In the genomic region with DNA sequence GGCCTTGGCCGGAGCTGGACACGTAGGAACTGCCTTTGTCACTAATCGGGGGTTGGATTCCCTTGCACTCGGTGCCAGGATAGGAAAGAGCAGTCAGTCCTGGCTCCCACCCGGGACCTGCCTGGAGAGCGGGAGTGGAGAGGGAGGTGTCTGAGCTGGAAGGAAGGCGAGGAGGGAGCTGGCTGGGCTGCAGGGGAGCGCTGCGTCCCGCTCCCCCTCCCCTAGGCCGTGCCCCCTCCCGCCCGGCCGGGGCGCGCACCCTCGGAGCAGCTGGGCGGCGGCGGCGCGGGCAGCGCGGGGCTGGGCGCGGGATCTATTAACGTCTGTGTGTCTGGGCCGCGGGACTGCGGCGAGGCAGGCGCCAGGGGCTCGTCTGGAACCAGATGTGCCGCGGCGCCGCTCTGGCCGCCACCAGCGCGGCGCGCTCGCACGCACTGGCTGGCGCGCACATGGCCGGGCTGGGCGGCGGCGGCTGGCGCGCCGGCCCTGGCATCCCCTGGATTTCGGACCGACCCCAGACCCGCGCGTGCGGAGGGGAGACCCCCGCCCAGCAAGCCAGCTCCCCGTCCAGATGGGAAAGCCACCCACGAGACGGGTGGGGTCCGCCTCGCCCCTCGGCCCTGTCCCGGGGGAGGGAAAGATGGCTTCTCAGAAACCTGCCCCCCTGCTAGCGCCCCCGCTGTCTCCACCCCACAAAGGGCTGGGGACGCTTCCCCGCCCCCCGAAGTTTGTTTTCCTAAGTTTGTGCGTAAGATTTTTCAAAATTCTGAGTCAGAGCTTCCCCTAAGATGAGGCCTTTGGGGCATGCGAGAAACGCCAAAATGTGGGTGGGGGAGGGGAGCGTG, we compare ENCODE assay signal across 8 cellular contexts. TPM values are rescaled to one million over a fixed set of nuclear protein-coding genes. Genes with fewer than 3 reads are reported as not detected.
DNase-seq lines count a peak whose midpoint lies in the region; ATAC-seq, FAIRE-seq and TF ChIP-seq lines count a peak whose summit lies in the region.

No MANE protein-coding gene starts in this region.

- no peak overlapping the region for H3K9ac ChIP-seq in subcutaneous abdominal adipose tissue (ENCODE audit: low read length in 5 of 5)

- CTCF ChIA-PET in WTC11 (lab: Charles Lee): interaction anchor here (0.8 to 3.9 kb wide), 11 partner anchors 10 to 557 kb away, joined by 3 to 26 read pairs (median 6); a partner anchor contains a TSS

- H3K27ac Mint-ChIP-seq in WTC11: no peak overlapping the region

- H3K4me3 Mint-ChIP-seq in WTC11: peak overlapping the region; percentile 91

- H3K27me3 Mint-ChIP-seq in WTC11 (ENCODE audit: low read depth): peaks cover 13% of the 10 kb centered on the region

- H3K36me3 Mint-ChIP-seq in WTC11: no peaks in the 10 kb centered on the region

- FAIRE-seq in HTR-8/SVneo (lab: Jason Lieb, UNC): no peak

- ATAC-seq in WTC11 (peak; percentile 68), HG03571 (IDR thresholded peaks at IDR 0.05; ENCODE audit: unreplicated experiment) (no peak), GM21717 (IDR thresholded peaks at IDR 0.05; ENCODE audit: unreplicated experiment) (no peak)

- peaks cover 3% of the 10 kb centered on the region for H3K9me3 Mint-ChIP-seq in WTC11

- H3K4me1 Mint-ChIP-seq in WTC11: peaks cover 10% of the 10 kb centered on the region

- TF ChIP-seq CTCF in WTC11 (IDR thresholded peaks at IDR 0.05): no peak

- H3K4me1 ChIP-seq in ectodermal cell (ENCODE audit: control insufficient read depth, insufficient read depth, low read length) (peaks cover 4% of the 10 kb centered on the region), subcutaneous abdominal adipose tissue (ENCODE audit: control insufficient read depth in 5 of 5, insufficient read depth in 5 of 5, low read length in 5 of 5) (peaks cover under 1 to 13% (median 8%) of the 10 kb centered on the region in 5 donors)

- H3K36me3 ChIP-seq in ectodermal cell (ENCODE audit: control insufficient read depth, insufficient read depth, low read length) (no peaks in the 10 kb centered on the region), subcutaneous abdominal adipose tissue (ENCODE audit: control insufficient read depth in 5 of 5, insufficient read depth in 5 of 5, low read length in 5 of 5) (no peaks in the 10 kb centered on the region)

- POLR2A ChIA-PET in WTC11 (lab: Charles Lee): no interaction called here

- H3K4me3 ChIP-seq in ectodermal cell (ENCODE audit: insufficient read depth, low read depth, low read length): peak overlapping the region; percentile 32
- H3K4me3 ChIP-seq in subcutaneous abdominal adipose tissue (ENCODE audit: low read depth in 1 of 5, low read length in 5 of 5): peak overlapping the region in 4 of 5 donors; percentile 22 to 36 (median 26)

- WGBS in ectodermal cell, 2 experiments: 2% methylated on average over 75 to 76 of the region's 76 CpGs

- no peak overlapping the region for H3K27ac ChIP-seq in ectodermal cell (ENCODE audit: insufficient read depth, low read depth, low read length, poor library complexity, severe bottlenecking)
- H3K27ac ChIP-seq in subcutaneous abdominal adipose tissue (ENCODE audit: low read depth, low read length): no peak overlapping the region

- H3K9me3 ChIP-seq in ectodermal cell (ENCODE audit: control insufficient read depth, low read length) (no peaks in the 10 kb centered on the region), subcutaneous abdominal adipose tissue (ENCODE audit: control insufficient read depth in 5 of 5, low read length in 5 of 5) (peaks cover 0 to under 1% (median 0%) of the 10 kb centered on the region in 5 donors)

- DNase-seq in HTR-8/SVneo (ENCODE audit: insufficient read length, low spot score) (peak; percentile 48), WTC11 (ENCODE audit: low spot score) (peak; percentile 44), myocyte (ENCODE audit: low read depth) (peak; percentile 44), kidney tubule cell (ENCODE audit: low spot score) (no peak)

- peaks cover 25% of the 10 kb centered on the region for H3K27me3 ChIP-seq in ectodermal cell (ENCODE audit: control insufficient read depth, insufficient read depth, low read length, poor library complexity, severe bottlenecking)
- peaks cover 20 to 40% (median 25%) of the 10 kb centered on the region in 5 donors for H3K27me3 ChIP-seq in subcutaneous abdominal adipose tissue (ENCODE audit: control insufficient read depth in 5 of 5, insufficient read depth in 4 of 5, low read length in 5 of 5)

TF ChIP-seq in WTC11, 78 proteins besides CTCF, POLR2A, EP300 and RAD21 (continues in another document):
- TF ChIP-seq JAZF1 (CRISPR knock-in tag; IDR thresholded peaks at IDR 0.05): no peak
- TF ChIP-seq, protein P1, sequence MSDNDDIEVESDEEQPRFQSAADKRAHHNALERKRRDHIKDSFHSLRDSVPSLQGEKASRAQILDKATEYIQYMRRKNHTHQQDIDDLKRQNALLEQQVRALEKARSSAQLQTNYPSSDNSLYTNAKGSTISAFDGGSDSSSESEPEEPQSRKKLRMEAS (CRISPR knock-in tag; IDR thresholded peaks at IDR 0.05): no peak
- TF ChIP-seq TEAD4 (CRISPR knock-in tag; IDR thresholded peaks at IDR 0.05): no peak
- TF ChIP-seq ZNF232 (CRISPR knock-in tag; IDR thresholded peaks at IDR 0.05): no peak
- TF ChIP-seq, protein P2, sequence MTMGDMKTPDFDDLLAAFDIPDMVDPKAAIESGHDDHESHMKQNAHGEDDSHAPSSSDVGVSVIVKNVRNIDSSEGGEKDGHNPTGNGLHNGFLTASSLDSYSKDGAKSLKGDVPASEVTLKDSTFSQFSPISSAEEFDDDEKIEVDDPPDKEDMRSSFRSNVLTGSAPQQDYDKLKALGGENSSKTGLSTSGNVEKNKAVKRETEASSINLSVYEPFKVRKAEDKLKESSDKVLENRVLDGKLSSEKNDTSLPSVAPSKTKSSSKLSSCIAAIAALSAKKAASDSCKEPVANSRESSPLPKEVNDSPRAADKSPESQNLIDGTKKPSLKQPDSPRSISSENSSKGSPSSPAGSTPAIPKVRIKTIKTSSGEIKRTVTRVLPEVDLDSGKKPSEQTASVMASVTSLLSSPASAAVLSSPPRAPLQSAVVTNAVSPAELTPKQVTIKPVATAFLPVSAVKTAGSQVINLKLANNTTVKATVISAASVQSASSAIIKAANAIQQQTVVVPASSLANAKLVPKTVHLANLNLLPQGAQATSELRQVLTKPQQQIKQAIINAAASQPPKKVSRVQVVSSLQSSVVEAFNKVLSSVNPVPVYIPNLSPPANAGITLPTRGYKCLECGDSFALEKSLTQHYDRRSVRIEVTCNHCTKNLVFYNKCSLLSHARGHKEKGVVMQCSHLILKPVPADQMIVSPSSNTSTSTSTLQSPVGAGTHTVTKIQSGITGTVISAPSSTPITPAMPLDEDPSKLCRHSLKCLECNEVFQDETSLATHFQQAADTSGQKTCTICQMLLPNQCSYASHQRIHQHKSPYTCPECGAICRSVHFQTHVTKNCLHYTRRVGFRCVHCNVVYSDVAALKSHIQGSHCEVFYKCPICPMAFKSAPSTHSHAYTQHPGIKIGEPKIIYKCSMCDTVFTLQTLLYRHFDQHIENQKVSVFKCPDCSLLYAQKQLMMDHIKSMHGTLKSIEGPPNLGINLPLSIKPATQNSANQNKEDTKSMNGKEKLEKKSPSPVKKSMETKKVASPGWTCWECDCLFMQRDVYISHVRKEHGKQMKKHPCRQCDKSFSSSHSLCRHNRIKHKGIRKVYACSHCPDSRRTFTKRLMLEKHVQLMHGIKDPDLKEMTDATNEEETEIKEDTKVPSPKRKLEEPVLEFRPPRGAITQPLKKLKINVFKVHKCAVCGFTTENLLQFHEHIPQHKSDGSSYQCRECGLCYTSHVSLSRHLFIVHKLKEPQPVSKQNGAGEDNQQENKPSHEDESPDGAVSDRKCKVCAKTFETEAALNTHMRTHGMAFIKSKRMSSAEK (CRISPR knock-in tag; IDR thresholded peaks at IDR 0.05; ENCODE audit: borderline replicate concordance): no peak
- TF ChIP-seq OVOL2 (CRISPR knock-in tag; IDR thresholded peaks at IDR 0.05; ENCODE audit: borderline replicate concordance): no peak
- TF ChIP-seq, protein P3, sequence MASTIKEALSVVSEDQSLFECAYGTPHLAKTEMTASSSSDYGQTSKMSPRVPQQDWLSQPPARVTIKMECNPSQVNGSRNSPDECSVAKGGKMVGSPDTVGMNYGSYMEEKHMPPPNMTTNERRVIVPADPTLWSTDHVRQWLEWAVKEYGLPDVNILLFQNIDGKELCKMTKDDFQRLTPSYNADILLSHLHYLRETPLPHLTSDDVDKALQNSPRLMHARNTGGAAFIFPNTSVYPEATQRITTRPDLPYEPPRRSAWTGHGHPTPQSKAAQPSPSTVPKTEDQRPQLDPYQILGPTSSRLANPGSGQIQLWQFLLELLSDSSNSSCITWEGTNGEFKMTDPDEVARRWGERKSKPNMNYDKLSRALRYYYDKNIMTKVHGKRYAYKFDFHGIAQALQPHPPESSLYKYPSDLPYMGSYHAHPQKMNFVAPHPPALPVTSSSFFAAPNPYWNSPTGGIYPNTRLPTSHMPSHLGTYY (CRISPR knock-in tag; IDR thresholded peaks at IDR 0.05): no peak
- TF ChIP-seq CREM (CRISPR knock-in tag; IDR thresholded peaks at IDR 0.05): peak; percentile 33; the same call in 1 of the 2 replicates
- peak; percentile 71; the same call in 1 of the 2 replicates for TF ChIP-seq KAT7 (CRISPR knock-in tag; IDR thresholded peaks at IDR 0.05; ENCODE audit: borderline replicate concordance)
- no peak for TF ChIP-seq GRHL2 (CRISPR knock-in tag; IDR thresholded peaks at IDR 0.05; ENCODE audit: insufficient replicate concordance, severe bottlenecking)
- TF ChIP-seq ZNF396 (CRISPR knock-in tag; IDR thresholded peaks at IDR 0.05; ENCODE audit: borderline replicate concordance): no peak

RNA-seq across cellular contexts. Expression of a gene that starts 31.9 kb away (rescaled TPM):
- total RNA-seq in WTC11 (2021): 6.9 to 10.7 TPM (median 8.2 TPM) in 3 replicates
- polyA plus RNA-seq in ectodermal cell (2013, experiment 1 of 4): 8.8 TPM
- 9.9 TPM for polyA plus RNA-seq in ectodermal cell (2013, experiment 2 of 4)
- 10.7 TPM for polyA plus RNA-seq in ectodermal cell (2013, experiment 3 of 4)
- 11.3 TPM for polyA plus RNA-seq in ectodermal cell (2013, experiment 4 of 4)
- not detected in 2 replicates for total RNA-seq in myocyte
- polyA plus RNA-seq in myocyte (2012): 0.13 TPM

RNA-seq across cellular contexts. Expression of a gene that starts 55.4 kb away (rescaled TPM):
- total RNA-seq in WTC11 (2021) (19.3 to 20.0 TPM (median 19.7 TPM) in 3 replicates), myocyte (14.3 and 17.4 TPM in 2 replicates)
- 20.0 TPM for polyA plus RNA-seq in ectodermal cell (2013, experiment 1 of 4)
- polyA plus RNA-seq in ectodermal cell (2013, experiment 2 of 4): 20.5 TPM
- 16.8 TPM for polyA plus RNA-seq in ectodermal cell (2013, experiment 3 of 4)
- 17.5 TPM for polyA plus RNA-seq in ectodermal cell (2013, experiment 4 of 4)
- 17.6 TPM for polyA plus RNA-seq in myocyte (2012)

RNA-seq across cellular contexts. Expression of a gene that starts 55.5 kb away (rescaled TPM):
- total RNA-seq in WTC11 (2021): 2.5 to 4.4 TPM (median 3.2 TPM) in 3 replicates
- polyA plus RNA-seq in ectodermal cell (2013, experiment 1 of 4): 3.4 TPM
- polyA plus RNA-seq in ectodermal cell (2013, experiment 2 of 4): 3.5 TPM
- polyA plus RNA-seq in ectodermal cell (2013, experiment 3 of 4): 4.1 TPM
- 4.5 TPM for polyA plus RNA-seq in ectodermal cell (2013, experiment 4 of 4)
- total RNA-seq in myocyte: not detected in 2 replicates
- polyA plus RNA-seq in myocyte (2012): 5.2 TPM
